In the genomic region with DNA sequence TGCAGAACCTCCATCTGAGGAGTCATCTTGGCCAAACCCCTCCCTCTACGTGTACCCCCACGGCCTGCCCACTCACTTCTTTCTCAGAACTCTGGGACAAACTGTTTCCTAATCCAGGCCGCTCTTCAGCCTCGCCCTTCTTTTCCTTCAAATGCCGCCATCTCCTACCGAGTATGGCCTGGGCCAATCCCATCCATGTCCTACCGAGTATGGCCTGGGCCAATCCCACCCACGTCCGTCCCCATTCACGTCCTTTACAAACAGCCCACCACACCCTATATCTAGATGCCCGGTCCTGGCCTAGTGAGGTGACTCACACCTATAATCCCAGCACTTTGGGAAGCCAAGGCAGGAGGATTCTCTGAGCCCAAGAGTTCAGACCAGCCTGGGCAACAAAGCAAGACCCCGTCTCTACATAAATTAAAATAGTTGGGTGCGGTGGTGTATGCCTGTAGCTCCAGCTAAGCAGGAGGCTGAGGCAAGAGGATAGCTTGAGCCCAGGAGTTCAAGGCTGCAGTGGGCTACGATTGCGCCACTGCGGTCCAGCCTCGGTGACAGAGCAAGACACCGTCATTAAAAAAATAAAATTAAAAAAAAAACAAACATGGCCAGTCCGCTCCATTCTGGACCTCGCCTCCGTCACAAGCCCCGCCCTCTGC, we compare ENCODE assay signal across 8 cellular contexts. TPM values are rescaled to one million over a fixed set of nuclear protein-coding genes. Genes with fewer than 3 reads are reported as not detected.
DNase-seq lines count a peak whose midpoint lies in the region; ATAC-seq, FAIRE-seq and TF ChIP-seq lines count a peak whose summit lies in the region.

No MANE protein-coding gene starts in this region.

- H3K23ac ChIP-seq in IMR-90 (ENCODE audit: low read depth, low read length): no peak overlapping the region; the same call in 1 of the 2 replicates

- ATAC-seq in A549 (no peak), IMR-90 (ENCODE audit: low read depth) (no peak), HG03342 (IDR thresholded peaks at IDR 0.05; ENCODE audit: unreplicated experiment) (no peak), GM21526 (IDR thresholded peaks at IDR 0.05; ENCODE audit: low FRiP score, unreplicated experiment) (no peak)
- no peak for ATAC-seq in central memory CD8-positive, alpha-beta T cell (replicated peaks; ENCODE audit: extremely low read depth, poor library complexity, severe bottlenecking)

- H3K4me1 ChIP-seq in A549 (0 out of 3 replicates have a peak, but pooled peaks cover 4% of the 10 kb centered on the region), IMR-90 (ENCODE audit: control insufficient read depth, insufficient read depth, low read length) (no peaks in the 10 kb centered on the region), muscle layer of duodenum (ENCODE audit: control insufficient read depth in 1 of 2, insufficient read depth in 2 of 2, low read length in 2 of 2) (peaks cover 0 to 10% of the 10 kb centered on the region in 2 donors)

- peaks cover 31% of the 10 kb centered on the region for H3K4me1 Mint-ChIP-seq in central memory CD8-positive, alpha-beta T cell

- 0 out of 2 replicates have a peak overlapping the region, but pooled peaks have one; percentile 21 for H3K14ac ChIP-seq in IMR-90 (replicated peaks; ENCODE audit: low read depth, low read length)

- no peaks in the 10 kb centered on the region for H3K36me3 ChIP-seq in IMR-90 (ENCODE audit: control insufficient read depth, insufficient read depth, low read length)
- H3K36me3 ChIP-seq in muscle layer of duodenum (ENCODE audit: control insufficient read depth in 1 of 2, insufficient read depth in 2 of 2, low read length in 2 of 2): peaks cover 0 to 4% of the 10 kb centered on the region in 2 donors

- FAIRE-seq in A549 (lab: Jason Lieb, UNC): no peak

- no peak overlapping the region for H3K56ac ChIP-seq in IMR-90 (ENCODE audit: extremely low read depth, insufficient read depth, low read length)

- peak overlapping the region in 1 of 2 experiments; percentile 73; a peak in 3 of 4 replicates for H4K8ac ChIP-seq in IMR-90 (ENCODE audit: low read depth in 2 of 2, low read length in 2 of 2)

- POLR2A ChIA-PET in A549 (lab: Yijun Ruan, JAX): interaction anchor here (0.6 to 1.4 kb wide), 7 partner anchors 12 to 197 kb away, joined by 3 to 16 read pairs (median 3); partner anchors contain the start of genes AP2S1, ARHGAP35 and ZC3H4
- POLR2A ChIA-PET in IMR-90 (lab: Charles Lee; ENCODE audit: unreplicated experiment): no interaction called here

- no peak overlapping the region for H2BK5ac ChIP-seq in IMR-90 (ENCODE audit: low read depth, low read length, poor library complexity, severe bottlenecking)

- in situ Hi-C loops in IMR-90 (cut with MboI; ENCODE audit: low sequenced_read_pairs): no loop called here

- TF ChIP-seq POLR2A in A549 (IDR thresholded peaks at IDR 0.05; ENCODE audit: low read length): no peak
- TF ChIP-seq POLR2A in IMR-90 (IDR thresholded peaks at IDR 0.05; ENCODE audit: low read depth, low read length): no peak

- H2AK5ac ChIP-seq in IMR-90 (ENCODE audit: low read depth, low read length): peak overlapping the region; percentile 26; the same call in 1 of the 2 replicates

- H2BK20ac ChIP-seq in IMR-90 (ENCODE audit: low read depth, low read length): no peak overlapping the region

- H3K27ac ChIP-seq in A549: peak overlapping the region in 1 of 2 experiments; percentile 91; a peak in 3 of 6 replicates
- H3K27ac ChIP-seq in IMR-90 (ENCODE audit: insufficient read depth, low read length): no peak overlapping the region
- no peak overlapping the region for H3K27ac ChIP-seq in muscle layer of duodenum (ENCODE audit: low read length)

- peak overlapping the region; percentile 66 for H3K27ac Mint-ChIP-seq in central memory CD8-positive, alpha-beta T cell (ENCODE audit: low read depth)

- H3K9ac ChIP-seq in IMR-90 (ENCODE audit: low read depth, low read length): no peak overlapping the region

- no peak overlapping the region for H4K91ac ChIP-seq in IMR-90 (ENCODE audit: insufficient read depth, low read depth, low read length)

- dilution Hi-C loops in IMR-90 (cut with HindIII; ENCODE audit: low sequenced_read_pairs, unreplicated experiment): no loop called here

- H2BK15ac ChIP-seq in IMR-90 (ENCODE audit: low read depth, low read length): 0 out of 3 replicates have a peak overlapping the region, but pooled peaks have one; percentile 10

- H3K9me1 ChIP-seq in IMR-90 (ENCODE audit: insufficient read depth, low read length): no peaks in the 10 kb centered on the region

- 68% methylated on average over 22 of the region's 22 CpGs for WGBS in A549 (ENCODE audit: missing lambda C conversion rate)
- whole genome bisulfite sequencing in IMR-90 (ENCODE audit: extremely low coverage in 2 of 2, insufficient read length in 1 of 2), 2 experiments: 80% methylated on average over 9 of the region's 22 CpGs; no CpG with 5 or more reads in 1 of the 2 experiments

- no peaks in the 10 kb centered on the region for H3K9me3 ChIP-seq in A549
- no peaks in the 10 kb centered on the region for H3K9me3 ChIP-seq in IMR-90 (ENCODE audit: control insufficient read depth, insufficient read depth, low read length)
- H3K9me3 ChIP-seq in muscle layer of duodenum (ENCODE audit: control insufficient read depth in 1 of 2, low read length in 2 of 2): no peaks in the 10 kb centered on the region

- peak overlapping the region; percentile 73 for H3K4me2 ChIP-seq in A549
- H3K4me2 ChIP-seq in IMR-90 (ENCODE audit: low read depth, low read length): peak overlapping the region; percentile 70

- peak overlapping the region; percentile 91 for H3K4me3 Mint-ChIP-seq in central memory CD8-positive, alpha-beta T cell

- no peak for TF ChIP-seq RAD21 in A549 (conservative IDR thresholded peaks at IDR 0.05 in 1 of 2, IDR thresholded peaks at IDR 0.05 in 1 of 2)
- TF ChIP-seq RAD21 in IMR-90 (IDR thresholded peaks at IDR 0.05; ENCODE audit: low read length): no peak

- H4K5ac ChIP-seq in IMR-90 (ENCODE audit: low read depth, low read length): 0 out of 2 replicates have a peak overlapping the region, but pooled peaks have one; percentile 6

- H2AK9ac ChIP-seq in IMR-90 (replicated peaks; ENCODE audit: low read depth, low read length, poor library complexity): peak overlapping the region; percentile 89

- BruUV-seq in IMR-90 (replicated peaks; lab: Mats Ljungman, UMichigan): no TSS peak

- H4K20me1 ChIP-seq in IMR-90 (ENCODE audit: insufficient read depth, low read length): peaks cover 6% of the 10 kb centered on the region; the same call in 1 of the 2 replicates

- H3K27me3 Mint-ChIP-seq in central memory CD8-positive, alpha-beta T cell: no peaks in the 10 kb centered on the region

- no peaks in the 10 kb centered on the region for H3K27me3 ChIP-seq in IMR-90 (ENCODE audit: control insufficient read depth, insufficient read depth, low read length)
- H3K27me3 ChIP-seq in muscle layer of duodenum (ENCODE audit: low read depth, low read length): no peaks in the 10 kb centered on the region

- no peaks in the 10 kb centered on the region for H3K9me3 Mint-ChIP-seq in central memory CD8-positive, alpha-beta T cell

- peaks cover 13% of the 10 kb centered on the region for H3K36me3 Mint-ChIP-seq in central memory CD8-positive, alpha-beta T cell (ENCODE audit: insufficient read depth)

- DNase-seq in A549 (ENCODE audit: low read depth in 1 of 2, low spot score in 1 of 2) (no peak), IMR-90 (no peak), DMS79 (lab: John Stamatoyannopoulos, UW) (no peak), NCI-H1417 (lab: John Stamatoyannopoulos, UW) (no peak)
- no peak for DNase-seq in central memory CD8-positive, alpha-beta T cell (ENCODE audit: low spot score in 2 of 2)

- TF ChIP-seq CTCF in A549 (IDR thresholded peaks at IDR 0.05) (no peak), IMR-90 (conservative IDR thresholded peaks at IDR 0.05; ENCODE audit: low read depth, low read length) (no peak)

- intact Hi-C loops in IMR-90 (cut with micrococcal nuclease): no loop called here

- CTCF ChIA-PET in A549 (lab: Yijun Ruan, JAX) (interaction anchor here (0.6 to 1.5 kb wide), 8 partner anchors 11 to 277 kb away, joined by 3 to 6 read pairs (median 3); no protein-coding TSS in a partner anchor), IMR-90 (lab: Yijun Ruan, JAX) (interaction anchor here (1.0 kb wide), 1 partner anchor 11 kb away, joined by 3 read pairs; no protein-coding TSS in a partner anchor)

- H2BK120ac ChIP-seq in IMR-90 (ENCODE audit: low read depth, low read length): no peak overlapping the region

- H3K4me3 ChIP-seq in A549 (peak overlapping the region; percentile 80), IMR-90 (ENCODE audit: insufficient read depth, low read depth, low read length) (0 out of 2 replicates have a peak overlapping the region, but pooled peaks have one; percentile 12), muscle layer of duodenum (ENCODE audit: low read depth in 1 of 2, low read length in 2 of 2) (peak overlapping the region; percentile 66 to 97)

- peak overlapping the region; percentile 11; the same call in 1 of the 2 replicates for H3K4ac ChIP-seq in IMR-90 (ENCODE audit: low read depth, low read length)

- no peak for TF ChIP-seq EP300 in A549 (IDR thresholded peaks at IDR 0.05)

- peak overlapping the region; percentile 98 for H2AFZ ChIP-seq in IMR-90 (replicated peaks; ENCODE audit: low read length, poor library complexity)

- H3K18ac ChIP-seq in IMR-90 (ENCODE audit: low read depth, low read length): no peak overlapping the region

- H3K79me1 ChIP-seq in IMR-90 (ENCODE audit: low read depth in 1 of 2, low read length in 2 of 2): peaks cover 0 to 21% of the 10 kb centered on the region in 2 experiments; a peak in 3 of 4 replicates

TF ChIP-seq in IMR-90, 13 proteins besides CTCF, POLR2A, EP300 and RAD21 (continues in another document):
- no peak for TF ChIP-seq FOS (IDR thresholded peaks at IDR 0.05; ENCODE audit: low read depth, low read length)

RNA-seq across cellular contexts. Expression of gene TMEM160, which starts 1.0 kb away (rescaled TPM):
- polyA plus RNA-seq in A549 (2011; rRNA removed) (12.4 and 15.2 TPM in 2 replicates), A549 (2017; fragmentation: RNase III; extraction: RNeasy Plus Mini Kit Qiagen cat#74134 plus additional on column Dnase treatment) (40.8 to 50.4 TPM (median 42.2 TPM) in 3 replicates), IMR-90 (2012; rRNA removed) (25.7 and 48.9 TPM in 2 replicates)
- polyA plus RNA-seq in A549 (2012; cell fraction: cytosol; rRNA removed): 112 and 136 TPM in 2 replicates
- polyA plus RNA-seq in A549 (2012; cell fraction: nucleus; rRNA removed): 101 and 132 TPM in 2 replicates
- polyA minus RNA-seq in A549 (2011; rRNA and poly(A)+ RNA removed): 2.1 and 7.5 TPM in 2 replicates
- 9.2 and 10.6 TPM in 2 replicates for total RNA-seq in IMR-90 (2012; rRNA removed)
- polyA plus RNA-seq in IMR-90 (2012; cell fraction: cytosol; rRNA removed): 61.5 and 62.1 TPM in 2 replicates
- 7.7 and 30.6 TPM in 2 replicates for polyA plus RNA-seq in IMR-90 (2012; cell fraction: nucleus; rRNA removed; ENCODE audit: low replicate concordance)

RNA-seq across cellular contexts. Expression of gene NPAS1, which starts 27.8 kb away (rescaled TPM):
- 1.3 and 1.5 TPM in 2 replicates for polyA plus RNA-seq in A549 (2011; rRNA removed)
- 3.6 and 5.4 TPM in 2 replicates for polyA plus RNA-seq in A549 (2012; cell fraction: cytosol; rRNA removed)
- polyA plus RNA-seq in A549 (2012; cell fraction: nucleus; rRNA removed): 5.3 and 7.9 TPM in 2 replicates
- polyA plus RNA-seq in A549 (2017; fragmentation: RNase III; extraction: RNeasy Plus Mini Kit Qiagen cat#74134 plus additional on column Dnase treatment): 2.3 to 3.5 TPM (median 3.4 TPM) in 3 replicates
- polyA minus RNA-seq in A549 (2011; rRNA and poly(A)+ RNA removed): 0.83 and 1.3 TPM in 2 replicates
- 0.36 and 0.56 TPM in 2 replicates for total RNA-seq in IMR-90 (2012; rRNA removed)
- 5.7 and 7.4 TPM in 2 replicates for polyA plus RNA-seq in IMR-90 (2012; rRNA removed)
- polyA plus RNA-seq in IMR-90 (2012; cell fraction: cytosol; rRNA removed): 6.7 and 7.2 TPM in 2 replicates
- 6.1 and 23.6 TPM in 2 replicates for polyA plus RNA-seq in IMR-90 (2012; cell fraction: nucleus; rRNA removed; ENCODE audit: low replicate concordance)

Comparison
In these comparisons a context has a peak if more than half of its experiments do, and no peak if none do; other contexts are left out.
1. H3K4me3 ChIP-seq: peak in every context shown above with its lines; median percentile 82 in muscle layer of duodenum; 80 in A549; 12 in IMR-90.